In the genomic region with DNA sequence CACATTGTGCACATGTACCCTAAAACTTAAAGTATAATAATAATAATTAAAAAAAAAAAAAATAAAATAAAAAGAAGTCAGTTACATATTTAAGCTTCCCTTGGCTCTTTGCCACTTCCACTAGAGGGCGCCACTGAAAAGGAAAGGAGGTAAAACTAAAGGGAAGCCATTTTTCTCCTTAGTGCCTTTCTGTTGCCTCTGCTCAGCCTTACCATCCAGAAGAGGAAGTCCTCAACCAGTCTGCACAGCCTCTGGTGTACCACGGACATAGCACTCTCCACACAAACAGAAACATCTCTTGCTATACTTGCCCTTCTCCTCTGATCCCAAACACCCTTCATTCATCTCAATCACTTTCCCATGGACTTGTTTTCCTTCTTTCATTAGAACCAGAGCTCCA, we compare ENCODE assay signal across 8 cellular contexts.
DNase-seq lines count a peak whose midpoint lies in the region; ATAC-seq, FAIRE-seq and TF ChIP-seq lines count a peak whose summit lies in the region.

No MANE protein-coding gene starts in this region.

- TF ChIP-seq POLR2A in A549 (IDR thresholded peaks at IDR 0.05; ENCODE audit: low read length): no peak
- no peak for TF ChIP-seq POLR2A in H1 (IDR thresholded peaks at IDR 0.05; ENCODE audit: control extremely low read depth in 1 of 2, low read depth in 2 of 2, low read length in 2 of 2)

- H3K4me1 Mint-ChIP-seq in activated CD4-positive, alpha-beta memory T cell treated with anti-CD3 and anti-CD28 coated beads for 36 hours (ENCODE audit: low read depth): peaks cover 9% of the 10 kb centered on the region
- H3K4me1 Mint-ChIP-seq in naive thymus-derived CD8-positive, alpha-beta T cell: peaks cover 3 to 11% (median 6%) of the 10 kb centered on the region in 4 donors

- FAIRE-seq in A549 (lab: Jason Lieb, UNC) (no peak), H1 (lab: Jason Lieb, UNC) (no peak)

- no peaks in the 10 kb centered on the region for H3K27me3 Mint-ChIP-seq in activated CD4-positive, alpha-beta memory T cell treated with anti-CD3 and anti-CD28 coated beads for 36 hours
- peaks cover 0 to 6% (median 0%) of the 10 kb centered on the region in 5 donors for H3K27me3 Mint-ChIP-seq in naive thymus-derived CD8-positive, alpha-beta T cell

- H4K8ac ChIP-seq in H1 (ENCODE audit: extremely low read depth, insufficient read depth, low read length): no peak overlapping the region

- H3K27ac ChIP-seq in A549: no peak overlapping the region
- no peak overlapping the region for H3K27ac ChIP-seq in H1 (ENCODE audit: low read depth, low read length)
- no peak overlapping the region for H3K27ac ChIP-seq in substantia nigra (ENCODE audit: low read depth, low read length, poor library complexity, severe bottlenecking)

- H3K9ac ChIP-seq in H1 (replicated peaks in 1 of 4; ENCODE audit: extremely low read depth in 1 of 4, low read depth in 3 of 4, low read length in 3 of 4): no peak overlapping the region

- no peaks in the 10 kb centered on the region for H3K23me2 ChIP-seq in H1 (ENCODE audit: low read depth, low read length)

- no peak overlapping the region for H2AK5ac ChIP-seq in H1 (ENCODE audit: low read depth, low read length)

- H2BK20ac ChIP-seq in H1 (ENCODE audit: low read length): no peak overlapping the region

- POLR2A ChIA-PET in A549 (lab: Yijun Ruan, JAX) (no interaction called here), H1 (lab: Charles Lee; ENCODE audit: partially characterized antibody) (interaction anchor here (1.0 kb wide), 1 partner anchor 17 kb away, joined by 4 read pairs; no protein-coding TSS in a partner anchor)
- POLR2A ChIA-PET in activated CD4-positive, alpha-beta memory T cell treated with anti-CD3 and anti-CD28 coated beads for 36 hours (lab: Charles Lee): no interaction called here
- POLR2A ChIA-PET in naive thymus-derived CD8-positive, alpha-beta T cell (lab: Charles Lee): interaction anchor here (1.0 kb wide), 1 partner anchor 169 kb away, joined by 3 read pairs; the partner anchor contains the start of gene EEA1

- DNase-seq in A549 (ENCODE audit: low read depth in 1 of 2, low spot score in 1 of 2) (peak in 1 of 2 experiments; percentile 71), NCI-H2029 (lab: John Stamatoyannopoulos, UW) (peak; percentile 53), H1 (ENCODE audit: low read depth in 1 of 2, low spot score in 2 of 2) (peak in 1 of 2 experiments; percentile 67), substantia nigra (lab: John Stamatoyannopoulos, UW) (peak in 25 of 49 donors; percentile 0 to 38 (median 10))
- peak; percentile 75 for DNase-seq in activated CD4-positive, alpha-beta memory T cell treated with anti-CD3 and anti-CD28 coated beads for 36 hours
- DNase-seq in naive thymus-derived CD8-positive, alpha-beta T cell: peak; percentile 23 to 88 (median 66)

- 0 out of 3 replicates have a peak, but pooled peaks cover 5% of the 10 kb centered on the region for H3K4me1 ChIP-seq in A549
- H3K4me1 ChIP-seq in H1 (replicated peaks in 1 of 4; ENCODE audit: control insufficient read depth in 3 of 4, insufficient read depth in 4 of 4, low read length in 3 of 4): no peaks in the 10 kb centered on the region

- H3K4ac ChIP-seq in H1 (replicated peaks; ENCODE audit: insufficient read length, low read depth, low read length): no peak overlapping the region

- H3K56ac ChIP-seq in H1 (replicated peaks; ENCODE audit: insufficient read length, low read depth, low read length): no peak overlapping the region

- no peak overlapping the region for H4K5ac ChIP-seq in H1 (ENCODE audit: insufficient read length, low read depth, low read length)

- H3K9me3 Mint-ChIP-seq in activated CD4-positive, alpha-beta memory T cell treated with anti-CD3 and anti-CD28 coated beads for 36 hours: no peaks in the 10 kb centered on the region
- no peaks in the 10 kb centered on the region for H3K9me3 Mint-ChIP-seq in naive thymus-derived CD8-positive, alpha-beta T cell

- TF ChIP-seq EP300 in A549 (IDR thresholded peaks at IDR 0.05): no peak
- no peak for TF ChIP-seq EP300 in H1 (IDR thresholded peaks at IDR 0.05; ENCODE audit: borderline replicate concordance in 1 of 2, low read depth in 2 of 2, low read length in 2 of 2)

- CTCF ChIA-PET in A549 (lab: Yijun Ruan, JAX) (interaction anchor here (0.6 to 4.2 kb wide), 12 partner anchors 10 to 1441 kb away, joined by 3 to 34 read pairs (median 4); no protein-coding TSS in a partner anchor), H1 (lab: Charles Lee; ENCODE audit: partially characterized antibody) (interaction anchor here (0.5 to 4.6 kb wide), 58 partner anchors 10 to 1778 kb away, joined by 3 to 56 read pairs (median 4); no protein-coding TSS in a partner anchor)
- CTCF ChIA-PET in activated CD4-positive, alpha-beta memory T cell treated with anti-CD3 and anti-CD28 coated beads for 36 hours (lab: Charles Lee): interaction anchor here (0.6 to 5.0 kb wide), 39 partner anchors 11 to 1004 kb away, joined by 3 to 33 read pairs (median 4); partner anchors contain the start of gene EEA1

- no peaks in the 10 kb centered on the region for H3K36me3 ChIP-seq in H1 (ENCODE audit: control insufficient read depth in 2 of 4, insufficient read depth in 4 of 4, low read length in 3 of 4)

- no peak overlapping the region for H2BK15ac ChIP-seq in H1 (ENCODE audit: low read length)

- H3K4me2 ChIP-seq in A549: no peak overlapping the region
- H3K4me2 ChIP-seq in H1 (ENCODE audit: insufficient read depth in 1 of 2, low read depth in 2 of 2, low read length in 2 of 2): no peak overlapping the region

- no peak overlapping the region for H3K4me3 Mint-ChIP-seq in activated CD4-positive, alpha-beta memory T cell treated with anti-CD3 and anti-CD28 coated beads for 36 hours
- H3K4me3 Mint-ChIP-seq in naive thymus-derived CD8-positive, alpha-beta T cell: no peak overlapping the region

- no peak overlapping the region for H3K4me3 ChIP-seq in A549
- H3K4me3 ChIP-seq in H1 (ENCODE audit: extremely low read depth in 1 of 4, insufficient read depth in 2 of 4, low read depth in 3 of 4, low read length in 4 of 4): no peak overlapping the region

- H2AFZ ChIP-seq in H1 (ENCODE audit: low read length): peak overlapping the region; percentile 86; the same call in 1 of the 2 replicates

- no peaks in the 10 kb centered on the region for H4K20me1 ChIP-seq in H1 (replicated peaks in 1 of 2; ENCODE audit: control insufficient read depth in 1 of 2, insufficient read depth in 2 of 2, low read length in 2 of 2)

- H3K27ac Mint-ChIP-seq in activated CD4-positive, alpha-beta memory T cell treated with anti-CD3 and anti-CD28 coated beads for 36 hours: no peak overlapping the region
- peak overlapping the region in 2 of 10 donors; percentile 36 to 48 for H3K27ac Mint-ChIP-seq in naive thymus-derived CD8-positive, alpha-beta T cell

- H3K9me3 ChIP-seq in A549 (no peaks in the 10 kb centered on the region), H1 (ENCODE audit: insufficient read depth in 2 of 2, low read depth in 1 of 2, low read length in 1 of 2) (no peaks in the 10 kb centered on the region)

- no peak overlapping the region for H3K18ac ChIP-seq in H1 (ENCODE audit: extremely low read depth, low read length)

- H3K14ac ChIP-seq in H1 (ENCODE audit: insufficient read length): no peak overlapping the region

- H3K27me3 ChIP-seq in H1 (replicated peaks in 1 of 4; ENCODE audit: control insufficient read depth in 3 of 4, extremely low read depth in 1 of 4, insufficient read depth in 3 of 4, low read length in 3 of 4): no peaks in the 10 kb centered on the region

- no peak overlapping the region for H2BK120ac ChIP-seq in H1 (replicated peaks; ENCODE audit: low read depth, low read length)

- H2BK5ac ChIP-seq in H1 (ENCODE audit: low read depth, low read length): no peak overlapping the region

- intact Hi-C loops in activated CD4-positive, alpha-beta memory T cell treated with anti-CD3 and anti-CD28 coated beads for 36 hours (cut with micrococcal nuclease): loop anchor here (1.0 to 5.0 kb wide), 7 partner anchors 39 to 1004 kb away; partner anchors contain the start of gene NUDT4

- TF ChIP-seq RAD21 in A549 (conservative IDR thresholded peaks at IDR 0.05 in 1 of 2, IDR thresholded peaks at IDR 0.05 in 1 of 2) (peak in 1 of 2 experiments; percentile 35; a peak in 2 of 5 replicates), H1 (IDR thresholded peaks at IDR 0.05 in 1 of 2, conservative IDR thresholded peaks at IDR 0.05 in 1 of 2; ENCODE audit: low read depth in 2 of 2, low read length in 2 of 2) (peak; percentile 69 to 72)

- H3K36me3 Mint-ChIP-seq in activated CD4-positive, alpha-beta memory T cell treated with anti-CD3 and anti-CD28 coated beads for 36 hours: no peaks in the 10 kb centered on the region
- H3K36me3 Mint-ChIP-seq in naive thymus-derived CD8-positive, alpha-beta T cell: no peaks in the 10 kb centered on the region

- H3K79me2 ChIP-seq in H1 (ENCODE audit: control insufficient read depth in 1 of 2, insufficient read depth in 2 of 2, low read length in 2 of 2): no peaks in the 10 kb centered on the region

- TF ChIP-seq CTCF in A549 (IDR thresholded peaks at IDR 0.05) (peak; percentile 46), H1 (IDR thresholded peaks at IDR 0.05; ENCODE audit: control extremely low read depth in 1 of 3, insufficient read depth in 1 of 3, low read depth in 1 of 3, low read length in 3 of 3) (peak in 2 of 3 experiments; percentile 50 to 60; a peak in 2 of 4 replicates)

- H3K23ac ChIP-seq in H1 (ENCODE audit: insufficient read length): no peak overlapping the region

- ATAC-seq in A549: peak in 1 of 2 experiments; percentile 53; a peak in 3 of 6 replicates
- ATAC-seq in GM18502 (IDR thresholded peaks at IDR 0.05; ENCODE audit: poor library complexity, unreplicated experiment): peak; percentile 40
- ATAC-seq in naive thymus-derived CD8-positive, alpha-beta T cell: peak; percentile 81 to 87
- no peak for ATAC-seq in HG02623 (IDR thresholded peaks at IDR 0.05; ENCODE audit: unreplicated experiment)

- no peaks in the 10 kb centered on the region for H3K79me1 ChIP-seq in H1 (ENCODE audit: low read depth, low read length)

- 47% methylated on average over 2 of the region's 2 CpGs for WGBS in A549 (ENCODE audit: missing lambda C conversion rate)
- WGBS in H1 (ENCODE audit: extremely low coverage in 1 of 2, insufficient coverage in 1 of 2, insufficient read length in 1 of 2, insufficient replicate concordance in 2 of 2, low coverage in 1 of 2, low lambda C conversion rate in 2 of 2, missing lambda C conversion rate in 1 of 2), 2 experiments: 48% methylated on average over 2 of the region's 2 CpGs; no CpG with 5 or more reads in 1 of the 2 experiments

- no peak overlapping the region for H4K91ac ChIP-seq in H1 (replicated peaks; ENCODE audit: insufficient read length, low read length)

- H2BK12ac ChIP-seq in H1 (ENCODE audit: low read depth, low read length): no peak overlapping the region

TF ChIP-seq in A549, 52 proteins besides CTCF, POLR2A, EP300 and RAD21 (continues in another document):
- no peak for TF ChIP-seq HOXB13 (CRISPR knock-in tag; IDR thresholded peaks at IDR 0.05; ENCODE audit: low read depth)
- no peak for TF ChIP-seq HOXB5 (CRISPR knock-in tag; IDR thresholded peaks at IDR 0.05)
- TF ChIP-seq SMC3 (IDR thresholded peaks at IDR 0.05): 0 out of 3 replicates have a peak, but pooled peaks have one; percentile 17

TF ChIP-seq in H1, 55 proteins besides CTCF, POLR2A, EP300 and RAD21:
- TF ChIP-seq RXRA (IDR thresholded peaks at IDR 0.05; ENCODE audit: insufficient read depth, low read depth, low read length): no peak
- peak; percentile 89 for TF ChIP-seq YY1 (IDR thresholded peaks at IDR 0.05; ENCODE audit: low read depth, low read length)

Comparison
In these comparisons a context has a peak if more than half of its experiments do, and no peak if none do; other contexts are left out.
1. POLR2A ChIA-PET loops: an anchor here in H1 (1.0 kb wide) and naive thymus-derived CD8-positive, alpha-beta T cell (1.0 kb wide); none called in A549 and activated CD4-positive, alpha-beta memory T cell treated with anti-CD3 and anti-CD28 coated beads for 36 hours.
2. Of the 18 proteins assayed by ChIP-seq in both H1 and A549: peak only in H1: none; only in A549: none; in both: CTCF; in neither: 16; mixed calls (peak in some experiments, not most) for 1.